In the genomic region with DNA sequence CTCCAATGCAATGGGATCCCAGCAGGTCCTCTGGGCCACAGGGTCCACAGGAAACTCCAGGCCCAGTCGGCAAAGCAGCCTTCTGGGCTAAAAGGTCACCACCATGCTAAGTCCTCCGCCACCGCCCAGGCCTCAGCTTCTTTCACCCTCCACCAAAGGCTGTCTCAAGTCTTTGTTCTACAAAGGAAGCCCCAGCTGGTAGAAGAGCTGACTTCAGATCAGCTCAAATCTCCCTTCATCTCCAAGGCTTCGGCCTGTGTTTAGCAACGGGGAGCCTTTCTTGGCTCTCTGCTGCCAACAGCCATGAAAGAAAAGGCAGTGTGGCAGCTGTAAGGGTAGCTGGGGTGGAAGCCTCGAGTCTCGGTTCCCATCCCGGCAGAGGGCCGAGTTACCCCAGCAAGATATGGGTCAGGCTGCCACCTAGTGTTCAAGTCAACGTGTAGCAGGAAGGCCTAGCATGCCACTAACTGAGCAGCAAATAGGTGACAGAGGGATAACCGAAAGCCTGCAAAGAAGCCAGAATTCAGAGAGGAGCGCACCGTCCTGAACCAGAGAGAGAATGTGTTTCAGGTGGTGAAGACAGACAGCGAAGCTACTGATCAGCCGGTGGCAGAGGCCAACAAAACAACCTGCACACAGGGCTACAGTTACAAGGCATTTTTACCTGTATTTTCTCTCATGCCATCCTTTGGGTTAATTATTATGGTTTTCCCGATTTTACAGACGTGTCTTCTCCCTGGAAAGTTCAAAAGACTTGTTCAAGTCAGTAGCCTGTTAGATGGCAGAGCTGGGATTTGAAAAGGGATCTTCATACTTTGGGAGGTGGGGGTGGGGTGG, we compare ENCODE assay signal across 8 cellular contexts. TPM values are rescaled to one million over a fixed set of nuclear protein-coding genes. Genes with fewer than 3 reads are reported as not detected.
DNase-seq lines count a peak whose midpoint lies in the region; TF ChIP-seq lines count a peak whose summit lies in the region.

No MANE protein-coding gene starts in this region.

- POLR2A ChIA-PET in PC-9 (lab: Charles Lee; ENCODE audit: unreplicated experiment): interaction anchor here (0.5 kb wide), 1 partner anchor 98 kb away, joined by 14 read pairs; no protein-coding TSS in a partner anchor

- no peaks in the 10 kb centered on the region for H3K9me3 Mint-ChIP-seq in osteocyte (ENCODE audit: unreplicated experiment)

- H3K4me3 Mint-ChIP-seq in osteocyte (ENCODE audit: unreplicated experiment): no peak overlapping the region

- H3K9me3 ChIP-seq in PC-9 (ENCODE audit: insufficient read depth, low read depth) (no peaks in the 10 kb centered on the region), tibial artery (no peaks in the 10 kb centered on the region)

- no peak overlapping the region for H2AFZ ChIP-seq in PC-9

- no peaks in the 10 kb centered on the region for H3K27me3 Mint-ChIP-seq in osteocyte (ENCODE audit: unreplicated experiment)

- H3K79me2 ChIP-seq in PC-9 (ENCODE audit: low read depth): no peaks in the 10 kb centered on the region

- no peaks in the 10 kb centered on the region for H3F3A ChIP-seq in PC-9 (ENCODE audit: insufficient read depth, low read depth)

- no TSS peak for BruUV-seq in PC-9 (replicated peaks; lab: Mats Ljungman, UMichigan)

- H3K9me2 ChIP-seq in PC-9 (ENCODE audit: insufficient read depth): no peaks in the 10 kb centered on the region

- no peaks in the 10 kb centered on the region for H3K4me1 ChIP-seq in PC-9 (replicated peaks; ENCODE audit: insufficient read depth)
- peaks cover 0 to 15% (median 0%) of the 10 kb centered on the region in 4 donors for H3K4me1 ChIP-seq in tibial artery

- no peaks in the 10 kb centered on the region for H3K36me3 Mint-ChIP-seq in osteocyte (ENCODE audit: unreplicated experiment)

- H3K27ac Mint-ChIP-seq in osteocyte (ENCODE audit: unreplicated experiment): no peak overlapping the region

- no peaks in the 10 kb centered on the region for H3K4me1 Mint-ChIP-seq in osteocyte (ENCODE audit: unreplicated experiment)

- no peaks in the 10 kb centered on the region for H3K36me3 ChIP-seq in PC-9 (ENCODE audit: low read depth)
- no peaks in the 10 kb centered on the region for H3K36me3 ChIP-seq in tibial artery

- CTCF ChIA-PET in PC-9 (lab: Charles Lee): interaction anchor here (1.2 kb wide), 1 partner anchor 18 kb away, joined by 4 read pairs; no protein-coding TSS in a partner anchor

- intact Hi-C loops in PC-9 (cut with micrococcal nuclease; ENCODE audit: unreplicated experiment) (loop anchor here (1.0 to 5.0 kb wide), 4 partner anchors 94 to 388 kb away; no protein-coding TSS in a partner anchor), tibial artery (cut with DNase I; ENCODE audit: low total_unique reads) (no loop called here)

- no peaks in the 10 kb centered on the region; the same call in 1 of the 2 replicates for H4K20me1 ChIP-seq in PC-9 (ENCODE audit: insufficient read depth)

- H3K27ac ChIP-seq in PC-9 (no peak overlapping the region), tibial artery (no peak overlapping the region)

- peak; percentile 74 for TF ChIP-seq CTCF in GM20000 (IDR thresholded peaks at IDR 0.05; ENCODE audit: extremely low read depth, missing control alignments)
- peak; percentile 87 for TF ChIP-seq CTCF in PC-9 (conservative IDR thresholded peaks at IDR 0.05)
- TF ChIP-seq CTCF in osteocyte (IDR thresholded peaks at IDR 0.05): peak; percentile 56
- TF ChIP-seq CTCF in tibial artery (IDR thresholded peaks at IDR 0.05): peak; percentile 71 to 75

- H3K27me3 ChIP-seq in PC-9 (ENCODE audit: insufficient read depth, low read depth) (peaks cover 30% of the 10 kb centered on the region), tibial artery (no peaks in the 10 kb centered on the region)

- no peak overlapping the region for H3K4me2 ChIP-seq in PC-9

- H3K4me3 ChIP-seq in PC-9 (no peak overlapping the region), tibial artery (no peak overlapping the region)

- DNase-seq in DMS 273 (lab: John Stamatoyannopoulos, UW; ENCODE audit: unreplicated experiment) (peak; percentile 88), GM20000 (ENCODE audit: low spot score) (peak; percentile 85), HS-27A (ENCODE audit: low read depth) (peak; percentile 62), PC-9 (peak in 1 of 2 experiments; percentile 55), fibroblast of peridontal ligament (ENCODE audit: extremely low read depth) (peak; percentile 78), osteocyte (ENCODE audit: extremely low spot score, unreplicated experiment) (no peak), tibial artery (peak; percentile 68 to 70)
- peak; percentile 64 for DNase-seq in activated T-cell treated with anti-CD3 and anti-CD28 coated beads, Interleukin-2, amount 50 U/mL, for 1 hour

RNA-seq across cellular contexts. Expression of a gene that starts 26.8 kb away (rescaled TPM):
- total RNA-seq in PC-9 (2021) (not detected in 2 replicates), osteocyte (not detected in 2 replicates)
